In genomic region chr17:77128895-77129567, GRCh38 we compare ENCODE assay signal across 10 cellular contexts. TPM values are rescaled to one million over a fixed set of nuclear protein-coding genes. Genes with fewer than 3 reads are reported as not detected.
DNase-seq lines count a peak whose midpoint lies in the region; ATAC-seq and TF ChIP-seq lines count a peak whose summit lies in the region.
"Had no signal": no experiment of that assay in that cellular context is flagged by ENCODE, and none has a peak within 500 bp of the region (broad histone marks: within the 10 kb centered on the region; RNA-seq: fewer than 3 reads in every experiment).

No MANE protein-coding gene starts in this region.

- H3K27ac ChIP-seq in left ventricle myocardium inferior (replicated peaks) (peak overlapping the region; percentile 92), caudate nucleus (ENCODE audit: low read depth, low read length) (peak overlapping the region; percentile 72), upper lobe of left lung (peak overlapping the region; percentile 84 to 92 (median 88)), trophoblast cell (ENCODE audit: low read depth, low read length) (no peak overlapping the region)
- H3K27ac ChIP-seq: cardiac muscle cell had no signal

- intact Hi-C loops in left ventricle myocardium inferior (cut with micrococcal nuclease) = no loop called here
- intact Hi-C loops in left cardiac atrium (cut with DNase I) = no loop called here

- WGBS in upper lobe of left lung, 2 donors = 53 to 57% methylated on average over 10 of the region's 10 CpGs
- no CpG with 5 or more reads among the region's 10 CpGs for WGBS in trophoblast cell (ENCODE audit: extremely low coverage, insufficient coverage, insufficient read length)

- no peak overlapping the region for H3K23ac ChIP-seq in trophoblast cell (ENCODE audit: low read length)

- H3K79me2 ChIP-seq in trophoblast cell (ENCODE audit: control insufficient read depth, insufficient read depth, low read length, poor library complexity) = no peaks in the 10 kb centered on the region

- H3K27me3 ChIP-seq in left ventricle myocardium inferior (ENCODE audit: low read depth) (no peaks in the 10 kb centered on the region), upper lobe of left lung (no peaks in the 10 kb centered on the region), trophoblast cell (ENCODE audit: insufficient read depth, low read length) (no peaks in the 10 kb centered on the region)
- H3K27me3 ChIP-seq: cardiac muscle cell had no signal

- H3K4me3 Mint-ChIP-seq in naive thymus-derived CD8-positive, alpha-beta T cell = peak overlapping the region in 6 of 10 donors; percentile 21 to 61 (median 46)

- H3K27me3 Mint-ChIP-seq in naive thymus-derived CD8-positive, alpha-beta T cell = no peaks in the 10 kb centered on the region

- TF ChIP-seq EP300 in upper lobe of left lung (IDR thresholded peaks at IDR 0.05) = no peak

- TF ChIP-seq POLR2A in upper lobe of left lung (IDR thresholded peaks at IDR 0.05) = no peak

- H2BK5ac ChIP-seq in trophoblast cell (ENCODE audit: low read depth, low read length, poor library complexity) = no peak overlapping the region

- DNase-seq in left ventricle myocardium inferior (no peak), left cardiac atrium (no peak), caudate nucleus (lab: John Stamatoyannopoulos, UW) (no peak), upper lobe of left lung (no peak), trophoblast cell (no peak), NCI-H526 (lab: John Stamatoyannopoulos, UW) (no peak)
- no peak for DNase-seq in naive thymus-derived CD8-positive, alpha-beta T cell
- no peak for DNase-seq in stimulated activated CD4-positive, alpha-beta T cell treated with anti-CD3 and anti-CD28 coated beads, Interleukin-4, amount 100 ng/mL, for 1 hour
- DNase-seq: islet precursor cell had no signal

- no peak overlapping the region for H2AK5ac ChIP-seq in trophoblast cell (ENCODE audit: low read length)

- peaks cover 8% of the 10 kb centered on the region for H3K79me1 ChIP-seq in trophoblast cell (ENCODE audit: low read length)

- H3K4me1 ChIP-seq in left ventricle myocardium inferior (peaks cover 90% of the 10 kb centered on the region), upper lobe of left lung (peaks cover 31 to 53% (median 52%) of the 10 kb centered on the region in 4 donors), trophoblast cell (ENCODE audit: control insufficient read depth in 1 of 2, insufficient read depth in 2 of 2, low read length in 2 of 2) (peaks cover 6 to 9% of the 10 kb centered on the region in 2 experiments)

- H3K9me3 Mint-ChIP-seq in naive thymus-derived CD8-positive, alpha-beta T cell = no peaks in the 10 kb centered on the region

- H3K36me3 Mint-ChIP-seq in naive thymus-derived CD8-positive, alpha-beta T cell = no peaks in the 10 kb centered on the region

- H2AFZ ChIP-seq in trophoblast cell (ENCODE audit: insufficient read depth, low read length, poor library complexity) = no peak overlapping the region

- H4K12ac ChIP-seq in trophoblast cell (ENCODE audit: low read depth, low read length) = no peak overlapping the region

- H2BK120ac ChIP-seq in trophoblast cell (ENCODE audit: insufficient read depth, low read length, poor library complexity) = no peak overlapping the region

- peaks cover 12 to 40% (median 27%) of the 10 kb centered on the region in 4 donors for H3K4me1 Mint-ChIP-seq in naive thymus-derived CD8-positive, alpha-beta T cell

- TF ChIP-seq CTCF in left ventricle myocardium inferior (IDR thresholded peaks at IDR 0.05; ENCODE audit: borderline replicate concordance) (no peak), upper lobe of left lung (IDR thresholded peaks at IDR 0.05) (no peak)

- H3K4ac ChIP-seq in trophoblast cell (ENCODE audit: low read depth, low read length) = no peak overlapping the region

- H3K4me3 ChIP-seq in left ventricle myocardium inferior (peak overlapping the region; percentile 56), upper lobe of left lung (peak overlapping the region in 2 of 4 donors; percentile 17 to 27), trophoblast cell (ENCODE audit: low read depth, low read length) (no peak overlapping the region)
- H3K4me3 ChIP-seq: cardiac muscle cell had no signal

- H3K27ac Mint-ChIP-seq in naive thymus-derived CD8-positive, alpha-beta T cell = peak overlapping the region; percentile 8 to 98 (median 92)

- H3K4me2 ChIP-seq in trophoblast cell (ENCODE audit: low read length) = no peak overlapping the region

- H3K9me3 ChIP-seq in left ventricle myocardium inferior (replicated peaks) (no peaks in the 10 kb centered on the region), upper lobe of left lung (no peaks in the 10 kb centered on the region), trophoblast cell (ENCODE audit: insufficient read depth, low read depth, low read length) (peaks cover 1% of the 10 kb centered on the region)

- ATAC-seq in left cardiac atrium (no peak), upper lobe of left lung (ENCODE audit: low FRiP score in 2 of 2) (no peak)
- ATAC-seq in naive thymus-derived CD8-positive, alpha-beta T cell = no peak

- no peak overlapping the region for H3K9ac ChIP-seq in trophoblast cell (ENCODE audit: low read length)

- POLR2A ChIA-PET in naive thymus-derived CD8-positive, alpha-beta T cell (lab: Charles Lee) = interaction anchor here (0.6 to 4.9 kb wide), 5 partner anchors 9 to 843 kb away, joined by 3 to 48 read pairs (median 4); partner anchors contain the start of gene SEC14L1

- H3K14ac ChIP-seq in trophoblast cell (ENCODE audit: low read length) = no peak overlapping the region

- H4K8ac ChIP-seq in trophoblast cell (ENCODE audit: low read depth, low read length) = no peak overlapping the region

- no peak overlapping the region for H2BK12ac ChIP-seq in trophoblast cell (ENCODE audit: low read length)

- H3K18ac ChIP-seq in trophoblast cell (ENCODE audit: low read length) = no peak overlapping the region

- H3K36me3 ChIP-seq in left ventricle myocardium inferior (peaks cover 5% of the 10 kb centered on the region), upper lobe of left lung (no peaks in the 10 kb centered on the region), trophoblast cell (ENCODE audit: control insufficient read depth in 1 of 2, insufficient read depth in 2 of 2, low read length in 2 of 2) (no peaks in the 10 kb centered on the region)
- H3K36me3 ChIP-seq: cardiac muscle cell had no signal

- H4K91ac ChIP-seq in trophoblast cell (ENCODE audit: low read depth, low read length) = no peak overlapping the region

RNA-seq across cellular contexts. Expression of gene SEC14L1, which starts 11.7 kb away (rescaled TPM):
- 55.5 TPM for total RNA-seq in left ventricle myocardium inferior
- total RNA-seq in left cardiac atrium = 10 to 100 TPM; 71.6 to 82.2 TPM
- total RNA-seq in naive thymus-derived CD8-positive, alpha-beta T cell = 10 to 100 TPM; 26.5 to 32.9 TPM
- polyA plus RNA-seq in naive thymus-derived CD8-positive, alpha-beta T cell = 1 to 10 TPM; 7.7 to 9.5 (median 8.9) TPM
- total RNA-seq in upper lobe of left lung = 100 to 1,000 TPM; 100 to 291 (median 145) TPM
- polyA plus RNA-seq in trophoblast cell (2013) = 71.4 and 71.6 TPM in 2 replicates
